ENCODE assay signal across 3 cellular contexts in genomic region chr7:26124775-26125174, GRCh38.
TF ChIP-seq lines count a peak whose summit lies in the region.

No MANE protein-coding gene starts in this region.

TF ChIP-seq in A549, 52 proteins besides CTCF, POLR2A, EP300 and RAD21:
- TF ChIP-seq, protein P1, sequence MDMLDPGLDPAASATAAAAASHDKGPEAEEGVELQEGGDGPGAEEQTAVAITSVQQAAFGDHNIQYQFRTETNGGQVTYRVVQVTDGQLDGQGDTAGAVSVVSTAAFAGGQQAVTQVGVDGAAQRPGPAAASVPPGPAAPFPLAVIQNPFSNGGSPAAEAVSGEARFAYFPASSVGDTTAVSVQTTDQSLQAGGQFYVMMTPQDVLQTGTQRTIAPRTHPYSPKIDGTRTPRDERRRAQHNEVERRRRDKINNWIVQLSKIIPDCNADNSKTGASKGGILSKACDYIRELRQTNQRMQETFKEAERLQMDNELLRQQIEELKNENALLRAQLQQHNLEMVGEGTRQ (IDR thresholded peaks at IDR 0.05): peak; percentile 44

TF ChIP-seq in GM12878, 131 proteins besides CTCF, POLR2A, EP300 and RAD21:
- TF ChIP-seq RAD51 (IDR thresholded peaks at IDR 0.05): 0 out of 2 replicates have a peak, but pooled peaks have one; percentile 18

TF ChIP-seq in HepG2, 621 proteins besides CTCF, POLR2A, EP300 and RAD21:
- peak; percentile 55; the same call in 1 of the 2 replicates for TF ChIP-seq RAD51 (IDR thresholded peaks at IDR 0.05; ENCODE audit: borderline replicate concordance)
